ENCODE assay signal across 10 cellular contexts in genomic region chr3:177516130-177517011, GRCh38.
DNase-seq lines count a peak whose midpoint lies in the region; ATAC-seq, FAIRE-seq and TF ChIP-seq lines count a peak whose summit lies in the region.
"Had no signal": no experiment of that assay in that cellular context is flagged by ENCODE, and none has a peak within 500 bp of the region (broad histone marks: within the 10 kb centered on the region; RNA-seq: fewer than 3 reads in every experiment).

No MANE protein-coding gene starts in this region.

- in situ Hi-C loops in HepG2 (cut with HindIII; ENCODE audit: extremely low pct_ligation_motif_present, low pct_unique_long_range_greater_than_20kb): no loop called here

- CTCF ChIA-PET in HepG2 (lab: Yijun Ruan, JAX; ENCODE audit: low intra/inter-chr PET ratio, low total read pairs): no interaction called here
- CTCF ChIA-PET in activated CD4-positive, alpha-beta memory T cell treated with anti-CD3 and anti-CD28 coated beads for 36 hours (lab: Charles Lee): no interaction called here

- H3K36me3 Mint-ChIP-seq in activated CD4-positive, alpha-beta memory T cell treated with anti-CD3 and anti-CD28 coated beads for 36 hours: no peaks in the 10 kb centered on the region

- H3K4me2 ChIP-seq in HepG2 (ENCODE audit: low read depth, low read length): peak overlapping the region; percentile 60

- H3K4me3 ChIP-seq in coronary artery (peak overlapping the region; percentile 7), HepG2 (replicated peaks in 1 of 3; ENCODE audit: insufficient read depth in 1 of 3, low read depth in 2 of 3, low read length in 3 of 3) (peak overlapping the region in 1 of 3 experiments; percentile 29; a peak in 1 of 6 replicates), thoracic aorta (no peak overlapping the region)

- intact Hi-C loops in HepG2 (cut with micrococcal nuclease; ENCODE audit: unreplicated experiment): loop anchor here (1.0 kb wide), 1 partner anchor 8 kb away; no protein-coding TSS in a partner anchor
- intact Hi-C loops in activated CD4-positive, alpha-beta memory T cell treated with anti-CD3 and anti-CD28 coated beads for 36 hours (cut with micrococcal nuclease): no loop called here

- no peak for TF ChIP-seq CTCF in coronary artery (IDR thresholded peaks at IDR 0.05)
- no peak for TF ChIP-seq CTCF in HepG2 (CRISPR knock-in tag; IDR thresholded peaks at IDR 0.05)
- no peak for TF ChIP-seq CTCF in thoracic aorta (IDR thresholded peaks at IDR 0.05)

- peak overlapping the region; percentile 6 to 82 for H3K27ac ChIP-seq in coronary artery
- H3K27ac ChIP-seq in HepG2 (ENCODE audit: extremely low read length, insufficient read depth, low read length): peak overlapping the region; percentile 55
- peak overlapping the region; percentile 8 to 52 for H3K27ac ChIP-seq in thoracic aorta

- H3K36me3 ChIP-seq in HepG2 (replicated peaks in 1 of 2; ENCODE audit: control insufficient read depth in 1 of 2, insufficient read depth in 2 of 2, low read length in 2 of 2) (no peaks in the 10 kb centered on the region), thoracic aorta (no peaks in the 10 kb centered on the region)

- H4K20me1 ChIP-seq in HepG2 (ENCODE audit: insufficient read depth, low read length): no peaks in the 10 kb centered on the region

- peak; percentile 91 for ATAC-seq in HepG2
- ATAC-seq in thoracic aorta (ENCODE audit: insufficient number of reproducible peaks, low FRiP score, low read depth): no peak
- ATAC-seq in HG02763 (IDR thresholded peaks at IDR 0.05; ENCODE audit: unreplicated experiment): no peak

- WGBS in HepG2 (ENCODE audit: low lambda C conversion rate): 47% methylated on average over 9 of the region's 15 CpGs

- H3K27me3 ChIP-seq in HepG2 (ENCODE audit: control insufficient read depth in 1 of 2, insufficient read depth in 2 of 2, low read length in 2 of 2): no peaks in the 10 kb centered on the region
- no peaks in the 10 kb centered on the region for H3K27me3 ChIP-seq in thoracic aorta (replicated peaks; ENCODE audit: insufficient read depth)

- TF ChIP-seq RAD21 in Ishikawa (IDR thresholded peaks at IDR 0.05; ENCODE audit: low read depth): peak; percentile 5; the same call in 1 of the 2 replicates
- TF ChIP-seq RAD21 in HepG2 (CRISPR knock-in tag; IDR thresholded peaks at IDR 0.05): no peak

- TF ChIP-seq POLR2A in HepG2 (IDR thresholded peaks at IDR 0.05; ENCODE audit: insufficient read depth in 1 of 2, low read depth in 2 of 2, low read length in 2 of 2): no peak

- H3K4me1 ChIP-seq in HepG2 (ENCODE audit: insufficient read depth, low read length) (peaks cover 61% of the 10 kb centered on the region), thoracic aorta (ENCODE audit: control insufficient read depth in 1 of 2, low read depth in 2 of 2) (peaks cover 14 to 29% of the 10 kb centered on the region in 2 donors)

- H3K9me3 ChIP-seq in HepG2 (ENCODE audit: low read length) (no peaks in the 10 kb centered on the region), thoracic aorta (no peaks in the 10 kb centered on the region)

- peak; percentile 90 for TF ChIP-seq EP300 in Ishikawa (IDR thresholded peaks at IDR 0.05; ENCODE audit: borderline replicate concordance)
- TF ChIP-seq EP300 in HepG2 (IDR thresholded peaks at IDR 0.05; ENCODE audit: low read depth in 2 of 2, low read length in 2 of 2): peak in 1 of 2 experiments; percentile 61; a peak in 2 of 4 replicates
- TF ChIP-seq EP300 in HepG2 (CRISPR knock-in tag; IDR thresholded peaks at IDR 0.05; ENCODE audit: borderline replicate concordance): peak; percentile 73; the same call in 1 of the 2 replicates

- peak overlapping the region; percentile 32 for H3K9ac ChIP-seq in HepG2 (ENCODE audit: insufficient read depth, low read depth, low read length)

- peak overlapping the region; percentile 15 for H2AFZ ChIP-seq in HepG2 (ENCODE audit: low read length)

- no peak for FAIRE-seq in HepG2 (lab: Jason Lieb, UNC)

- DNase-seq in coronary artery (ENCODE audit: low spot score): no peak
- peak; percentile 74 for DNase-seq in HepG2 (ENCODE audit: low spot score)
- DNase-seq in thoracic aorta (ENCODE audit: low spot score): no peak
- no peak for DNase-seq in activated CD4-positive, alpha-beta memory T cell treated with anti-CD3 and anti-CD28 coated beads for 36 hours
- no peak for DNase-seq in NCI-H1436 (lab: John Stamatoyannopoulos, UW)
- no peak for DNase-seq in NCI-H345 (lab: John Stamatoyannopoulos, UW)
- DNase-seq: activated CD4-positive, alpha-beta T cell treated with anti-CD3 and anti-CD28 coated beads, Interleukin-2, amount 10 ng/mL, durations not matched to agents 7 days and 5 days; NCI-H526 treated with DMSO at 0.1 percent for 48 hours had no signal

- POLR2A ChIA-PET in HepG2 (lab: Yijun Ruan, JAX): interaction anchor here (1.2 kb wide), 1 partner anchor 16 kb away, joined by 5 read pairs; no protein-coding TSS in a partner anchor
- POLR2A ChIA-PET in activated CD4-positive, alpha-beta memory T cell treated with anti-CD3 and anti-CD28 coated beads for 36 hours (lab: Charles Lee): no interaction called here

- H3K27ac Mint-ChIP-seq in activated CD4-positive, alpha-beta memory T cell treated with anti-CD3 and anti-CD28 coated beads for 36 hours: no peak overlapping the region
- H3K27ac Mint-ChIP-seq: activated CD4-positive, alpha-beta T cell treated with anti-CD3 and anti-CD28 coated beads, Interleukin-2, amount 10 ng/mL, durations not matched to agents 7 days and 5 days had no signal

- no peaks in the 10 kb centered on the region for H3K9me3 Mint-ChIP-seq in activated CD4-positive, alpha-beta memory T cell treated with anti-CD3 and anti-CD28 coated beads for 36 hours

- no TSS peak for BruUV-seq in HepG2 (replicated peaks; lab: Mats Ljungman, UMichigan)

- no peak overlapping the region for H3K4me3 Mint-ChIP-seq in activated CD4-positive, alpha-beta memory T cell treated with anti-CD3 and anti-CD28 coated beads for 36 hours
- H3K4me3 Mint-ChIP-seq: activated CD4-positive, alpha-beta T cell treated with anti-CD3 and anti-CD28 coated beads, Interleukin-2, amount 10 ng/mL, durations not matched to agents 7 days and 5 days had no signal

- no peaks in the 10 kb centered on the region for H3K27me3 Mint-ChIP-seq in activated CD4-positive, alpha-beta memory T cell treated with anti-CD3 and anti-CD28 coated beads for 36 hours
- H3K27me3 Mint-ChIP-seq: activated CD4-positive, alpha-beta T cell treated with anti-CD3 and anti-CD28 coated beads, Interleukin-2, amount 10 ng/mL, durations not matched to agents 7 days and 5 days had no signal

- no peaks in the 10 kb centered on the region for H3K4me1 Mint-ChIP-seq in activated CD4-positive, alpha-beta memory T cell treated with anti-CD3 and anti-CD28 coated beads for 36 hours (ENCODE audit: low read depth)
- H3K4me1 Mint-ChIP-seq: activated CD4-positive, alpha-beta T cell treated with anti-CD3 and anti-CD28 coated beads, Interleukin-2, amount 10 ng/mL, durations not matched to agents 7 days and 5 days had no signal

- no peaks in the 10 kb centered on the region for H3K79me2 ChIP-seq in HepG2 (ENCODE audit: insufficient read depth, low read length)

TF ChIP-seq in Ishikawa, 13 proteins besides CTCF, POLR2A, EP300 and RAD21 (continues in another document):
- TF ChIP-seq CREB1 (IDR thresholded peaks at IDR 0.05; ENCODE audit: low read depth): no peak
- TF ChIP-seq TEAD4 (IDR thresholded peaks at IDR 0.05): peak; percentile 82
- TF ChIP-seq FOXM1 (IDR thresholded peaks at IDR 0.05; ENCODE audit: borderline replicate concordance, low read depth): peak; percentile 66; the same call in 1 of the 2 replicates
- TF ChIP-seq MAX (IDR thresholded peaks at IDR 0.05): peak; percentile 87
- no peak for TF ChIP-seq YY1 (IDR thresholded peaks at IDR 0.05; ENCODE audit: low read depth)
- TF ChIP-seq EGR1 (IDR thresholded peaks at IDR 0.05): 0 out of 2 replicates have a peak, but pooled peaks have one; percentile 23
- no peak for TF ChIP-seq ZBTB7A (IDR thresholded peaks at IDR 0.05; ENCODE audit: low read depth)
- TF ChIP-seq NFIC (IDR thresholded peaks at IDR 0.05): peak; percentile 66; the same call in 1 of the 2 replicates
- TF ChIP-seq CEBPB (IDR thresholded peaks at IDR 0.05): no peak
- TF ChIP-seq TCF12 (IDR thresholded peaks at IDR 0.05; ENCODE audit: low read depth): peak; percentile 85

TF ChIP-seq in HepG2, 621 proteins besides CTCF, POLR2A, EP300 and RAD21 (continues in another document):
- TF ChIP-seq ZSCAN5A (CRISPR knock-in tag; IDR thresholded peaks at IDR 0.05; ENCODE audit: borderline replicate concordance) (peak; percentile 21; the same call in 1 of the 2 replicates), ZNF740 (CRISPR knock-in tag; IDR thresholded peaks at IDR 0.05) (no peak), ETS1 (CRISPR knock-in tag; IDR thresholded peaks at IDR 0.05) (0 out of 2 replicates have a peak, but pooled peaks have one; percentile 62), SAP130 (CRISPR knock-in tag; IDR thresholded peaks at IDR 0.05; ENCODE audit: low read depth) (peak; percentile 84), ZFX (CRISPR knock-in tag; IDR thresholded peaks at IDR 0.05; ENCODE audit: low read depth) (peak; percentile 81)
